In genomic region chr10:125719173-125720001, GRCh38 we compare ENCODE assay signal across 8 cellular contexts. TPM values are rescaled to one million over a fixed set of nuclear protein-coding genes. Genes with fewer than 3 reads are reported as not detected.
DNase-seq lines count a peak whose midpoint lies in the region; ATAC-seq, FAIRE-seq and TF ChIP-seq lines count a peak whose summit lies in the region.

A gene with protein sequence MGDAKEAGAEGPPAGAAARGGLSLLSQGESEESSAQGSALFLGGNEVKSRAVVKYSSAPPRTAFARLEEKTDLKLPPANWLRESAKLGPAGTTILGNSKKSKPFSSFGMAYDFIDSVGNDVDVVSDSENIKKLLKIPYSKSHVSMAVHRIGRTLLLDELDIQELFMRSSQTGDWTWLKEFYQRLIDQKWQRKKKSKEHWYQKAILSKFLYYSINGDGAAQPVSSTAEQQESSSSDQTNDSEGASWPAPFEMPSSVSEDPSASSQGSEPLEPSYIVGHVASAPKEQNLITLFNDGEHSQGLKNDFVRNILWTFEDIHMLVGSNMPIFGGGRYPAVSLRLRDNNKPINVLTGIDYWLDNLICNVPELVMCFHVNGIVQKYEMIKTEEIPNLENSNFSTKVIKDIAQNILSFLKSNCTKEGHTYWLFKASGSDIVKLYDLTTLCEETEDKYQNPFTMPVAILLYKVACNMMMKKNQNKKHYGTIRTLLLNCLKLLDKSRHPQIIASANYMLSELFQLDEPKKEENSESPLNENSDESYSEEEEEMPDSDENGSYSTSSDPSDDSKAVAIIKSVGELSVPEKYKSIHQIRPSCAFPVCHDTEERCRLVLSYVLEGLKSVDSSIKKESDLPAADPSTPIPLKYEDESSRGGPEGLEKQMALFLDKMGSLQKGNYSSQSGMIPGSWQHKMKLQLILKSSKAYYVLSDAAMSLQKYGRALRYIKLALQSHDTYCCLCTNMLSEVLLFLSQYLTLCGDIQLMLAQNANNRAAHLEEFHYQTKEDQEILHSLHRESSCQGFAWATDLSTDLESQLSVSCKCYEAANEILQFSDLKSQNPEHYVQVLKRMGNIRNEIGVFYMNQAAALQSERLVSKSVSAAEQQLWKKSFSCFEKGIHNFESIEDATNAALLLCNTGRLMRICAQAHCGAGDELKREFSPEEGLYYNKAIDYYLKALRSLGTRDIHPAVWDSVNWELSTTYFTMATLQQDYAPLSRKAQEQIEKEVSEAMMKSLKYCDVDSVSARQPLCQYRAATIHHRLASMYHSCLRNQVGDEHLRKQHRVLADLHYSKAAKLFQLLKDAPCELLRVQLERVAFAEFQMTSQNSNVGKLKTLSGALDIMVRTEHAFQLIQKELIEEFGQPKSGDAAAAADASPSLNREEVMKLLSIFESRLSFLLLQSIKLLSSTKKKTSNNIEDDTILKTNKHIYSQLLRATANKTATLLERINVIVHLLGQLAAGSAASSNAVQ (plus strand): TSS chr10:125719709. CDS start chr10:125719808, 99 bp downstream.

- no peaks in the 10 kb centered on the region for H3K9me3 ChIP-seq in right atrium auricular region
- peaks cover 7% of the 10 kb centered on the region for H3K9me3 ChIP-seq in psoas muscle

- H3K27ac ChIP-seq in angular gyrus (ENCODE audit: low read depth, low read length) (peak within 1 kb of the TSS; percentile 89), right atrium auricular region (peak within 1 kb of the TSS; percentile 87 to 90), psoas muscle (peak within 1 kb of the TSS; percentile 85)

- TF ChIP-seq CTCF in right atrium auricular region (IDR thresholded peaks at IDR 0.05) (no peak), psoas muscle (IDR thresholded peaks at IDR 0.05) (no peak)

- peak; percentile 90 to 91 for DNase-seq in NCI-H187 (lab: John Stamatoyannopoulos, UW)
- peak; percentile 97 to 99 (median 99) for DNase-seq in T-helper 2 cell
- peak; percentile 99 for DNase-seq in right atrium auricular region (ENCODE audit: low spot score)
- peak; percentile 99 to 100 for DNase-seq in psoas muscle
- peak; percentile 98 for DNase-seq in urothelium cell line (ENCODE audit: low spot score)

- H3K4me3 ChIP-seq in right atrium auricular region (peak within 1 kb of the TSS; percentile 86 to 90), psoas muscle (peak within 1 kb of the TSS; percentile 92)

- WGBS in psoas muscle, 3 donors = 0 to 1% (median 0%) methylated on average over 68 to 72 of the region's 72 CpGs

- intact Hi-C loops in psoas muscle (cut with DNase I) = loop anchor here in 1 of 2 donors (5.0 kb wide), 2 partner anchors 103 to 557 kb away; partner anchors contain the start of genes BCCIP, CTBP2 and UROS

- peak; percentile 50 for FAIRE-seq in urothelium cell line (lab: Jason Lieb, UNC)

- H3K4me1 ChIP-seq in right atrium auricular region (peaks cover 0 to 22% of the 10 kb centered on the region in 2 donors), psoas muscle (peaks cover 11% of the 10 kb centered on the region)

- ATAC-seq in GM18498 (IDR thresholded peaks at IDR 0.05; ENCODE audit: unreplicated experiment) (peak; percentile 89), HG02938 (IDR thresholded peaks at IDR 0.05; ENCODE audit: unreplicated experiment) (peak; percentile 89), psoas muscle (peak; percentile 100)

- peaks cover 24% of the 10 kb centered on the region for H3K36me3 ChIP-seq in right atrium auricular region
- H3K36me3 ChIP-seq in psoas muscle (ENCODE audit: insufficient read depth in 1 of 2, low read depth in 1 of 2) = peaks cover 5 to 37% of the 10 kb centered on the region in 2 donors

- H3K27me3 ChIP-seq in right atrium auricular region (no peaks in the 10 kb centered on the region), psoas muscle (ENCODE audit: insufficient read depth in 3 of 3, low read length in 2 of 3) (no peaks in the 10 kb centered on the region)

RNA-seq across cellular contexts. Expression of the gene that starts here (rescaled TPM):
- total RNA-seq in right atrium auricular region (10 to 100 TPM; 11.4 to 11.5 TPM), psoas muscle (10 to 100 TPM in 2 of 4 donors, 1 to 10 TPM in 2; 7.6 to 13.8 (median 10.6) TPM)
- 10 to 100 TPM; 10.7 to 17.7 (median 12.5) TPM for polyA plus RNA-seq in psoas muscle

Comparison
In these comparisons a context has a peak if more than half of its experiments do, and no peak if none do; other contexts are left out.
1. Peak in every context shown above with its lines: DNase-seq, ATAC-seq, H3K4me3 ChIP-seq and H3K27ac ChIP-seq.